22 cellular contexts compared by ENCODE assay signal in the genomic region with DNA sequence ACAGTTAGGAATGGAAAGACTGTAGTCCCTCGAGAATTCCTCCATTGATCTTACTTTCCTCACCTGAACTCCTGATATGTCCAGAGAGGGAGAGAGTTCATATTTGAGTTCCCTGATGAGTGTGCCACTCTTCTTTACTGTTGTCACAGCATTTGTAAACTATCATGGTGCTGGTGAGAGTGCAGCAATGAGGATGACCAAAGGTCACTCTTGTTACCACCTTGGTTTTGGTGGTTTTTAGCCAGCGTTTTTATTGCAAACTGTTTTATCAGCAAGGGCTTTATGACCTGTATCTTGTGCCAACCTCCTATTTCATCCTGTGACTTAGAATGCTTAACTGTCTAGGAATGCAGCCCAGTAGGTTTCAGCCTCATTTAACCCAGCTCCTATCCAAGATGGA.
"Had no signal": no experiment of that assay in that cellular context is flagged by ENCODE, and none has a peak within 500 bp of the region (broad histone marks: within the 10 kb centered on the region; RNA-seq: fewer than 3 reads in every experiment).

No MANE protein-coding gene starts in this region.

- DNase-seq: dermis blood vessel endothelial cell; dorsolateral prefrontal cortex; effector CD4-positive, alpha-beta T cell; effector memory CD4-positive, alpha-beta T cell; heart left ventricle; hypothalamus; immature natural killer cell; islet precursor cell; kidney; kidney glomerular epithelial cell; left lung; left ventricle myocardium superior; lower lobe of right lung; mesendoderm; midbrain; naive B cell had no signal

- H3K27ac Mint-ChIP-seq: immature natural killer cell, memory B cell, naive B cell had no signal

- H3K4me3 Mint-ChIP-seq: immature natural killer cell, memory B cell, naive B cell had no signal

- ATAC-seq: foreskin keratinocyte, gastroesophageal sphincter, heart left ventricle, left lung, left ventricle myocardium superior, lower lobe of right lung had no signal

- H3K27me3 Mint-ChIP-seq: naive B cell had no signal

- H3K27ac ChIP-seq: coronary artery, dorsolateral prefrontal cortex, esophagus muscularis mucosa, foreskin keratinocyte, gastroesophageal sphincter, heart left ventricle, hepatocyte, left lung, lower lobe of right lung had no signal

- H3K36me3 ChIP-seq: esophagus muscularis mucosa, gastroesophageal sphincter, heart left ventricle, left lung, lower lobe of right lung had no signal

- H3K4me3 ChIP-seq: coronary artery, dorsolateral prefrontal cortex, esophagus muscularis mucosa, gastroesophageal sphincter, heart left ventricle, hepatocyte, left lung, lower lobe of right lung had no signal

- H3K4me1 ChIP-seq: esophagus muscularis mucosa, foreskin keratinocyte, gastroesophageal sphincter, heart left ventricle, left lung, lower lobe of right lung had no signal

- H3K36me3 Mint-ChIP-seq: memory B cell had no signal

- H3K27me3 ChIP-seq: dorsolateral prefrontal cortex, esophagus muscularis mucosa, foreskin keratinocyte, gastroesophageal sphincter, heart left ventricle, hepatocyte, left lung had no signal

- H3K4me1 Mint-ChIP-seq: immature natural killer cell, memory B cell, naive B cell had no signal
